32 cellular contexts compared by ENCODE assay signal in genomic region chr17:74410001-74410443, GRCh38. TPM values are rescaled to one million over a fixed set of nuclear protein-coding genes. Genes with fewer than 3 reads are reported as not detected.
DNase-seq lines count a peak whose midpoint lies in the region; ATAC-seq, FAIRE-seq and TF ChIP-seq lines count a peak whose summit lies in the region.
"Had no signal": no experiment of that assay in that cellular context is flagged by ENCODE, and none has a peak within 500 bp of the region (broad histone marks: within the 10 kb centered on the region; RNA-seq: fewer than 3 reads in every experiment).

No MANE protein-coding gene starts in this region.

- H4K20me1 ChIP-seq in H1 (replicated peaks in 1 of 2; ENCODE audit: control insufficient read depth in 1 of 2, insufficient read depth in 2 of 2, low read length in 2 of 2) (no peaks in the 10 kb centered on the region), osteoblast (ENCODE audit: insufficient read depth, low read length) (no peaks in the 10 kb centered on the region)

- POLR2A ChIA-PET in H1 (lab: Charles Lee; ENCODE audit: partially characterized antibody) = interaction anchor here (0.8 to 1.9 kb wide), 3 partner anchors 20 to 52 kb away, joined by 3 to 4 read pairs (median 3); no protein-coding TSS in a partner anchor
- POLR2A ChIA-PET in activated CD4-positive, alpha-beta T cell treated with anti-CD3 and anti-CD28 coated beads for 36 hours (lab: Charles Lee) = no interaction called here

- CTCF ChIA-PET in H1 (lab: Charles Lee; ENCODE audit: partially characterized antibody) = interaction anchor here (0.8 to 3.2 kb wide), 8 partner anchors 16 to 123 kb away, joined by 3 to 10 read pairs (median 6); no protein-coding TSS in a partner anchor
- CTCF ChIA-PET in activated CD4-positive, alpha-beta T cell treated with anti-CD3 and anti-CD28 coated beads for 36 hours (lab: Charles Lee) = interaction anchor here (0.7 to 1.2 kb wide), 4 partner anchors 28 to 42 kb away, joined by 3 read pairs; no protein-coding TSS in a partner anchor

- intact Hi-C loops in left ventricle myocardium superior (cut with micrococcal nuclease) (no loop called here), ascending aorta (cut with DNase I) (no loop called here)
- intact Hi-C loops in activated CD4-positive, alpha-beta T cell treated with anti-CD3 and anti-CD28 coated beads for 36 hours (cut with DNase I, micrococcal nuclease) = no loop called here

- no peak overlapping the region for H4K8ac ChIP-seq in H1 (ENCODE audit: extremely low read depth, insufficient read depth, low read length)

- H4K5ac ChIP-seq in H1 (ENCODE audit: insufficient read length, low read depth, low read length) = no peak overlapping the region

- no peaks in the 10 kb centered on the region for H3K36me3 Mint-ChIP-seq in activated CD4-positive, alpha-beta T cell treated with anti-CD3 and anti-CD28 coated beads for 36 hours (ENCODE audit: low read depth)
- H3K36me3 Mint-ChIP-seq: activated naive CD4-positive, alpha-beta T cell treated with anti-CD3 and anti-CD28 coated beads, Interleukin-2, amount 10 ng/mL, durations not matched to agents 7 days and 5 days; stimulated activated effector memory CD8-positive, alpha-beta T cell treated with anti-CD3 and anti-CD28 coated beads, Interleukin-12 subunit alpha, Interleukin-12 subunit beta, amount 100 ng/mL, for 72 hours had no signal

- TF ChIP-seq POLR2A in H1 (IDR thresholded peaks at IDR 0.05; ENCODE audit: control extremely low read depth in 1 of 2, low read depth in 2 of 2, low read length in 2 of 2) = no peak

- H3K27me3 ChIP-seq in H1 (replicated peaks in 1 of 4; ENCODE audit: control insufficient read depth in 3 of 4, extremely low read depth in 1 of 4, insufficient read depth in 3 of 4, low read length in 3 of 4) (no peaks in the 10 kb centered on the region), osteoblast (ENCODE audit: insufficient read depth, low read length) (no peaks in the 10 kb centered on the region), ascending aorta (no peaks in the 10 kb centered on the region)
- H3K27me3 ChIP-seq: breast epithelium, pancreas, upper lobe of right lung had no signal

- H2BK5ac ChIP-seq in H1 (ENCODE audit: low read depth, low read length) = no peak overlapping the region

- H2BK12ac ChIP-seq in H1 (ENCODE audit: low read depth, low read length) = peak overlapping the region; percentile 22; the same call in 1 of the 2 replicates

- ATAC-seq in left ventricle myocardium superior (no peak), esophagus mucosa (no peak)
- ATAC-seq in activated CD4-positive, alpha-beta T cell treated with anti-CD3 and anti-CD28 coated beads for 36 hours = no peak
- ATAC-seq: gastroesophageal sphincter; left cardiac atrium; pancreas; stimulated activated effector memory CD8-positive, alpha-beta T cell treated with anti-CD3 and anti-CD28 coated beads, Interleukin-12 subunit alpha, Interleukin-12 subunit beta, amount 100 ng/mL, for 72 hours; T-helper 17 cell; upper lobe of right lung had no signal

- no peaks in the 10 kb centered on the region for H3K9me3 Mint-ChIP-seq in activated CD4-positive, alpha-beta T cell treated with anti-CD3 and anti-CD28 coated beads for 36 hours (ENCODE audit: low read depth)
- H3K9me3 Mint-ChIP-seq: activated CD4-positive, alpha-beta memory T cell treated with anti-CD3 and anti-CD28 coated beads, Interleukin-2, amount 10 ng/mL, durations not matched to agents 7 days and 5 days; activated naive CD4-positive, alpha-beta T cell treated with anti-CD3 and anti-CD28 coated beads, Interleukin-2, amount 10 ng/mL, durations not matched to agents 7 days and 5 days; stimulated activated effector memory CD8-positive, alpha-beta T cell treated with anti-CD3 and anti-CD28 coated beads, Interleukin-12 subunit alpha, Interleukin-12 subunit beta, amount 100 ng/mL, for 72 hours had no signal

- no peak overlapping the region for H3K4me3 Mint-ChIP-seq in activated CD4-positive, alpha-beta T cell treated with anti-CD3 and anti-CD28 coated beads for 36 hours
- H3K4me3 Mint-ChIP-seq: activated CD4-positive, alpha-beta memory T cell treated with anti-CD3 and anti-CD28 coated beads, Interleukin-2, amount 10 ng/mL, durations not matched to agents 7 days and 5 days; activated naive CD4-positive, alpha-beta T cell treated with anti-CD3 and anti-CD28 coated beads, Interleukin-2, amount 10 ng/mL, durations not matched to agents 7 days and 5 days; stimulated activated effector memory CD8-positive, alpha-beta T cell treated with anti-CD3 and anti-CD28 coated beads, Interleukin-12 subunit alpha, Interleukin-12 subunit beta, amount 100 ng/mL, for 72 hours; T-helper 17 cell had no signal

- no peak for FAIRE-seq in H1 (lab: Jason Lieb, UNC)
- FAIRE-seq: endothelial cell of umbilical vein, H54, pancreas had no signal

- no peaks in the 10 kb centered on the region for H3K23me2 ChIP-seq in H1 (ENCODE audit: low read depth, low read length)

- no peak overlapping the region for H4K91ac ChIP-seq in H1 (replicated peaks; ENCODE audit: insufficient read length, low read length)

- H2AK5ac ChIP-seq in H1 (ENCODE audit: low read depth, low read length) = 0 out of 2 replicates have a peak overlapping the region, but pooled peaks have one; percentile 6

- TF ChIP-seq CTCF in H1 (IDR thresholded peaks at IDR 0.05; ENCODE audit: control extremely low read depth in 1 of 3, insufficient read depth in 1 of 3, low read depth in 1 of 3, low read length in 3 of 3) (no peak), osteoblast (IDR thresholded peaks at IDR 0.05; ENCODE audit: extremely low read depth, low read depth, low read length) (no peak), ascending aorta (IDR thresholded peaks at IDR 0.05) (no peak)

- H2BK15ac ChIP-seq in H1 (ENCODE audit: low read length) = 0 out of 2 replicates have a peak overlapping the region, but pooled peaks have one; percentile 72

- H3K79me1 ChIP-seq in H1 (ENCODE audit: low read depth, low read length) = no peaks in the 10 kb centered on the region

- H3K27ac Mint-ChIP-seq in activated CD4-positive, alpha-beta T cell treated with anti-CD3 and anti-CD28 coated beads for 36 hours = no peak overlapping the region
- H3K27ac Mint-ChIP-seq: activated CD4-positive, alpha-beta memory T cell treated with anti-CD3 and anti-CD28 coated beads, Interleukin-2, amount 10 ng/mL, durations not matched to agents 7 days and 5 days; activated naive CD4-positive, alpha-beta T cell treated with anti-CD3 and anti-CD28 coated beads, Interleukin-2, amount 10 ng/mL, durations not matched to agents 7 days and 5 days; stimulated activated effector memory CD8-positive, alpha-beta T cell treated with anti-CD3 and anti-CD28 coated beads, Interleukin-12 subunit alpha, Interleukin-12 subunit beta, amount 100 ng/mL, for 72 hours; T-helper 17 cell had no signal

- TF ChIP-seq RAD21 in H1 (IDR thresholded peaks at IDR 0.05 in 1 of 2, conservative IDR thresholded peaks at IDR 0.05 in 1 of 2; ENCODE audit: low read depth in 2 of 2, low read length in 2 of 2) = no peak

- no peak overlapping the region for H3K27ac ChIP-seq in H1 (ENCODE audit: low read depth, low read length)
- no peak overlapping the region for H3K27ac ChIP-seq in osteoblast (ENCODE audit: low read depth, low read length)
- no peak overlapping the region for H3K27ac ChIP-seq in ascending aorta
- H3K27ac ChIP-seq: breast epithelium, gastroesophageal sphincter, pancreas, upper lobe of right lung had no signal

- H3K79me2 ChIP-seq in H1 (ENCODE audit: control insufficient read depth in 1 of 2, insufficient read depth in 2 of 2, low read length in 2 of 2) (no peaks in the 10 kb centered on the region), osteoblast (ENCODE audit: insufficient read depth, low read length) (no peaks in the 10 kb centered on the region)

- no peak overlapping the region for H3K56ac ChIP-seq in H1 (replicated peaks; ENCODE audit: insufficient read length, low read depth, low read length)

- 54% methylated on average over 4 of the region's 4 CpGs; no CpG with 5 or more reads in 1 of the 2 experiments for WGBS in H1 (ENCODE audit: extremely low coverage in 1 of 2, insufficient coverage in 1 of 2, insufficient read length in 1 of 2, insufficient replicate concordance in 2 of 2, low coverage in 1 of 2, low lambda C conversion rate in 2 of 2, missing lambda C conversion rate in 1 of 2), 2 experiments

- H3K4ac ChIP-seq in H1 (replicated peaks; ENCODE audit: insufficient read length, low read depth, low read length) = no peak overlapping the region

- H3K4me3 ChIP-seq in H1 (ENCODE audit: extremely low read depth in 1 of 4, insufficient read depth in 2 of 4, low read depth in 3 of 4, low read length in 4 of 4) (no peak overlapping the region), osteoblast (ENCODE audit: insufficient read depth, low read length) (no peak overlapping the region), ascending aorta (no peak overlapping the region)
- H3K4me3 ChIP-seq: breast epithelium, gastroesophageal sphincter, pancreas, upper lobe of right lung had no signal

- peak overlapping the region; percentile 62; the same call in 1 of the 2 replicates for H2BK20ac ChIP-seq in H1 (ENCODE audit: low read length)

- DNase-seq in GDM1 (lab: John Stamatoyannopoulos, UW) = peak; percentile 18
- DNase-seq in NCI-H69 (lab: John Stamatoyannopoulos, UW) = peak; percentile 74
- DNase-seq in H1 (ENCODE audit: low read depth in 1 of 2, low spot score in 2 of 2) = no peak
- DNase-seq in osteoblast (ENCODE audit: insufficient read length, low spot score, missing footprints) = peak; percentile 18
- no peak for DNase-seq in left ventricle myocardium superior
- DNase-seq in activated CD4-positive, alpha-beta T cell treated with anti-CD3 and anti-CD28 coated beads for 36 hours = no peak
- DNase-seq in ascending aorta (ENCODE audit: low spot score in 2 of 2) = no peak
- DNase-seq: activated CD4-positive, alpha-beta memory T cell treated with anti-CD3 and anti-CD28 coated beads, Interleukin-2, amount 10 ng/mL, durations not matched to agents 7 days and 5 days; activated CD4-positive, alpha-beta T cell treated with anti-CD3 and anti-CD28 coated beads for 1 hour; activated naive CD4-positive, alpha-beta T cell treated with anti-CD3 and anti-CD28 coated beads, Interleukin-2, amount 10 ng/mL, durations not matched to agents 7 days and 5 days; amygdala; C1 segment of cervical spinal cord; DMS79 treated with DMSO at 0.1 percent for 48 hours; left cardiac atrium; mammary epithelial cell; pancreas; SK-N-SH; T-helper 17 cell; upper lobe of right lung had no signal

- H3K23ac ChIP-seq in H1 (ENCODE audit: insufficient read length) = no peak overlapping the region

- H2BK120ac ChIP-seq in H1 (replicated peaks; ENCODE audit: low read depth, low read length) = no peak overlapping the region

- no peaks in the 10 kb centered on the region for H3K27me3 Mint-ChIP-seq in activated CD4-positive, alpha-beta T cell treated with anti-CD3 and anti-CD28 coated beads for 36 hours

- H3K36me3 ChIP-seq in H1 (ENCODE audit: control insufficient read depth in 2 of 4, insufficient read depth in 4 of 4, low read length in 3 of 4) (0 out of 8 replicates have a peak, but pooled peaks cover 0 to 2% (median 0%) of the 10 kb centered on the region in 4 experiments), osteoblast (ENCODE audit: insufficient read depth, low read length) (no peaks in the 10 kb centered on the region), ascending aorta (no peaks in the 10 kb centered on the region)
- H3K36me3 ChIP-seq: breast epithelium, gastroesophageal sphincter, pancreas, upper lobe of right lung had no signal

- H3K9me3 ChIP-seq in H1 (ENCODE audit: insufficient read depth in 2 of 2, low read depth in 1 of 2, low read length in 1 of 2) = 0 out of 4 replicates have a peak, but pooled peaks cover 0 to 2% of the 10 kb centered on the region in 2 experiments
- no peaks in the 10 kb centered on the region for H3K9me3 ChIP-seq in osteoblast (ENCODE audit: low read depth, low read length)
- H3K9me3 ChIP-seq in ascending aorta = no peaks in the 10 kb centered on the region
- H3K9me3 ChIP-seq: breast epithelium, gastroesophageal sphincter, pancreas, SK-N-SH, upper lobe of right lung had no signal

- peaks cover 0 to 7% (median under 1%) of the 10 kb centered on the region in 4 experiments; a peak in 3 of 7 replicates for H3K4me1 ChIP-seq in H1 (replicated peaks in 1 of 4; ENCODE audit: control insufficient read depth in 3 of 4, insufficient read depth in 4 of 4, low read length in 3 of 4)
- H3K4me1 ChIP-seq in osteoblast (ENCODE audit: insufficient read depth, low read length) = no peaks in the 10 kb centered on the region
- no peaks in the 10 kb centered on the region for H3K4me1 ChIP-seq in ascending aorta
- H3K4me1 ChIP-seq: breast epithelium, gastroesophageal sphincter, pancreas, upper lobe of right lung had no signal

- no peak overlapping the region for H3K14ac ChIP-seq in H1 (ENCODE audit: insufficient read length)

- no peak overlapping the region for H3K18ac ChIP-seq in H1 (ENCODE audit: extremely low read depth, low read length)

- H3K9ac ChIP-seq in H1 (replicated peaks in 1 of 4; ENCODE audit: extremely low read depth in 1 of 4, low read depth in 3 of 4, low read length in 3 of 4) = no peak overlapping the region
- H3K9ac ChIP-seq: SK-N-SH had no signal

- H2AFZ ChIP-seq in H1 (ENCODE audit: low read length) = 0 out of 2 replicates have a peak overlapping the region, but pooled peaks have one; percentile 17
- H2AFZ ChIP-seq in osteoblast (ENCODE audit: low read length) = no peak overlapping the region

- H3K4me2 ChIP-seq in H1 (ENCODE audit: insufficient read depth in 1 of 2, low read depth in 2 of 2, low read length in 2 of 2) = no peak overlapping the region; a peak in 1 of 4 replicates
- no peak overlapping the region for H3K4me2 ChIP-seq in osteoblast (ENCODE audit: insufficient read depth, low read length)
- H3K4me2 ChIP-seq: SK-N-SH had no signal

- H3K4me1 Mint-ChIP-seq in activated CD4-positive, alpha-beta T cell treated with anti-CD3 and anti-CD28 coated beads for 36 hours = no peaks in the 10 kb centered on the region
- H3K4me1 Mint-ChIP-seq: activated CD4-positive, alpha-beta memory T cell treated with anti-CD3 and anti-CD28 coated beads, Interleukin-2, amount 10 ng/mL, durations not matched to agents 7 days and 5 days; activated naive CD4-positive, alpha-beta T cell treated with anti-CD3 and anti-CD28 coated beads, Interleukin-2, amount 10 ng/mL, durations not matched to agents 7 days and 5 days; stimulated activated effector memory CD8-positive, alpha-beta T cell treated with anti-CD3 and anti-CD28 coated beads, Interleukin-12 subunit alpha, Interleukin-12 subunit beta, amount 100 ng/mL, for 72 hours had no signal

- TF ChIP-seq EP300 in H1 (IDR thresholded peaks at IDR 0.05; ENCODE audit: borderline replicate concordance in 1 of 2, low read depth in 2 of 2, low read length in 2 of 2) = no peak

RNA-seq across cellular contexts. Expression of gene GPRC5C, which starts 21.9 kb away (rescaled TPM):
- total RNA-seq in H1 (2021; fragmentation: NEBNext Ultra II Directional; extraction: Animal tissue kit (Norgen Biotek cat#: 25700)) = 17.1 and 18.3 TPM in 2 replicates
- polyA plus RNA-seq in H1 (2011; rRNA removed) = 55.8 and 58.7 TPM in 2 replicates
- 47.4 TPM for polyA plus RNA-seq in H1 (2011; cell fraction: cytosol; rRNA removed)
- polyA plus RNA-seq in H1 (2011; cell fraction: nucleus; rRNA removed) = 60.7 TPM
- polyA plus RNA-seq in H1 (2012, experiment 1 of 2) = 8.3 to 26.4 TPM (median 23.9 TPM) in 4 replicates
- 21.0 TPM for polyA plus RNA-seq in H1 (2012, experiment 2 of 2)
- polyA plus RNA-seq in H1 (2013, experiment 1 of 2) = 21.4 TPM
- 20.6 TPM for polyA plus RNA-seq in H1 (2013, experiment 2 of 2)
- polyA minus RNA-seq in H1 (2011; rRNA and poly(A)+ RNA removed) = 23.1 and 27.5 TPM in 2 replicates
- polyA minus RNA-seq in H1 (2011; cell fraction: cytosol; rRNA and poly(A)+ RNA removed) = 29.0 TPM
- 19.2 TPM for polyA minus RNA-seq in H1 (2011; cell fraction: nucleus; rRNA and poly(A)+ RNA removed)
- total RNA-seq in osteoblast = 2.9 and 6.8 TPM in 2 replicates
- 34.4 TPM for total RNA-seq in left ventricle myocardium superior
- total RNA-seq in esophagus mucosa = 13.0 TPM
- total RNA-seq in activated CD4-positive, alpha-beta T cell treated with anti-CD3 and anti-CD28 coated beads for 36 hours = 1 to 10 TPM in 1 of 2 experiments, under 1 TPM in 1; 0.97 to 1.3 TPM
- 29.1 TPM for total RNA-seq in ascending aorta
- total RNA-seq: endothelial cell of umbilical vein had no signal
- polyA plus RNA-seq: endothelial cell of umbilical vein, SK-N-SH had no signal

RNA-seq across cellular contexts. Expression of gene GPR142, which starts 42.7 kb away (rescaled TPM):
- not detected in 2 replicates for total RNA-seq in H1 (2021; fragmentation: NEBNext Ultra II Directional; extraction: Animal tissue kit (Norgen Biotek cat#: 25700))
- polyA plus RNA-seq in H1 (2011; rRNA removed) = 0.05 and 0.11 TPM in 2 replicates
- 0.13 TPM for polyA plus RNA-seq in H1 (2011; cell fraction: cytosol; rRNA removed)
- 0.17 TPM for polyA plus RNA-seq in H1 (2011; cell fraction: nucleus; rRNA removed)
- polyA plus RNA-seq in H1 (2012, experiment 1 of 2) = 0.11 TPM in 1 of 4 replicates, not detected in the others
- polyA plus RNA-seq in H1 (2012, experiment 2 of 2) = not detected
- polyA plus RNA-seq in H1 (2013, experiment 1 of 2) = not detected
- polyA plus RNA-seq in H1 (2013, experiment 2 of 2) = not detected
- polyA minus RNA-seq in H1 (2011; rRNA and poly(A)+ RNA removed) = 0.20 TPM in 1 of 2 replicates, not detected in the other
- polyA minus RNA-seq in H1 (2011; cell fraction: cytosol; rRNA and poly(A)+ RNA removed) = not detected
- not detected for polyA minus RNA-seq in H1 (2011; cell fraction: nucleus; rRNA and poly(A)+ RNA removed)
- total RNA-seq in osteoblast = not detected in 2 replicates
- 0.15 TPM for total RNA-seq in left ventricle myocardium superior
- total RNA-seq in esophagus mucosa = not detected
- total RNA-seq in activated CD4-positive, alpha-beta T cell treated with anti-CD3 and anti-CD28 coated beads for 36 hours = not detected
- not detected for total RNA-seq in ascending aorta
- total RNA-seq: breast epithelium, chondrocyte, endothelial cell of umbilical vein, fibroblast of lung, mammary epithelial cell, NCI-H460, renal cortical epithelial cell, skeletal muscle tissue, T-helper 17 cell, upper lobe of right lung had no signal
- polyA plus RNA-seq: AG04450, endothelial cell of umbilical vein, fibroblast of lung, mammary epithelial cell, neural cell, SK-N-SH had no signal

RNA-seq across cellular contexts. Expression of gene BTBD17, which starts 48.4 kb away (rescaled TPM):
- total RNA-seq in H1 (2021; fragmentation: NEBNext Ultra II Directional; extraction: Animal tissue kit (Norgen Biotek cat#: 25700)) = 7.0 and 7.8 TPM in 2 replicates
- 14.8 and 17.0 TPM in 2 replicates for polyA plus RNA-seq in H1 (2011; rRNA removed)
- 12.3 TPM for polyA plus RNA-seq in H1 (2011; cell fraction: cytosol; rRNA removed)
- polyA plus RNA-seq in H1 (2011; cell fraction: nucleus; rRNA removed) = 9.5 TPM
- 4.6 to 11.2 TPM (median 8.7 TPM) in 4 replicates for polyA plus RNA-seq in H1 (2012, experiment 1 of 2)
- 6.9 TPM for polyA plus RNA-seq in H1 (2012, experiment 2 of 2)
- polyA plus RNA-seq in H1 (2013, experiment 1 of 2) = 7.9 TPM
- polyA plus RNA-seq in H1 (2013, experiment 2 of 2) = 8.0 TPM
- 1.8 and 3.4 TPM in 2 replicates for polyA minus RNA-seq in H1 (2011; rRNA and poly(A)+ RNA removed)
- 8.6 TPM for polyA minus RNA-seq in H1 (2011; cell fraction: cytosol; rRNA and poly(A)+ RNA removed)
- polyA minus RNA-seq in H1 (2011; cell fraction: nucleus; rRNA and poly(A)+ RNA removed) = 9.2 TPM
- total RNA-seq in osteoblast (not detected in 2 replicates), left ventricle myocardium superior (not detected), esophagus mucosa (not detected), ascending aorta (not detected)
- not detected for total RNA-seq in activated CD4-positive, alpha-beta T cell treated with anti-CD3 and anti-CD28 coated beads for 36 hours
- total RNA-seq: breast epithelium, chondrocyte, endothelial cell of umbilical vein, gastroesophageal sphincter, left cardiac atrium, mammary epithelial cell, NCI-H460, renal cortical epithelial cell, skeletal muscle tissue, T-helper 17 cell, upper lobe of right lung had no signal
- polyA plus RNA-seq: AG04450, endothelial cell of umbilical vein, fibroblast of lung, mammary epithelial cell, SK-N-SH had no signal

RNA-seq across cellular contexts. Expression of gene CD300A, which starts 56.4 kb away (rescaled TPM):
- total RNA-seq in H1 (2021; fragmentation: NEBNext Ultra II Directional; extraction: Animal tissue kit (Norgen Biotek cat#: 25700)) = 0.46 and 0.52 TPM in 2 replicates
- polyA plus RNA-seq in H1 (2011; rRNA removed) = 1.3 and 1.6 TPM in 2 replicates
- 1.5 TPM for polyA plus RNA-seq in H1 (2011; cell fraction: cytosol; rRNA removed)
- polyA plus RNA-seq in H1 (2011; cell fraction: nucleus; rRNA removed) = 2.0 TPM
- 0.75 to 2.2 TPM (median 1.1 TPM) in 4 replicates for polyA plus RNA-seq in H1 (2012, experiment 1 of 2)
- polyA plus RNA-seq in H1 (2012, experiment 2 of 2) = 0.81 TPM
- polyA plus RNA-seq in H1 (2013, experiment 1 of 2) = 1.2 TPM
- 1.2 TPM for polyA plus RNA-seq in H1 (2013, experiment 2 of 2)
- polyA minus RNA-seq in H1 (2011; rRNA and poly(A)+ RNA removed) = 1.2 and 1.8 TPM in 2 replicates
- not detected for polyA minus RNA-seq in H1 (2011; cell fraction: cytosol; rRNA and poly(A)+ RNA removed)
- polyA minus RNA-seq in H1 (2011; cell fraction: nucleus; rRNA and poly(A)+ RNA removed) = 0.30 TPM
- total RNA-seq in osteoblast (not detected in 2 replicates), left ventricle myocardium superior (1.9 TPM), esophagus mucosa (0.64 TPM), ascending aorta (21.9 TPM)
- 1 to 10 TPM; 4.9 to 5.8 TPM for total RNA-seq in activated CD4-positive, alpha-beta T cell treated with anti-CD3 and anti-CD28 coated beads for 36 hours
- total RNA-seq: chondrocyte, endothelial cell of umbilical vein, fibroblast of lung, mammary epithelial cell, NCI-H460 had no signal
- polyA plus RNA-seq: AG04450, endothelial cell of umbilical vein, fibroblast of lung, mammary epithelial cell, SK-N-SH had no signal

Comparison
In these comparisons a context has a peak if more than half of its experiments do, and no peak if none do; other contexts are left out.
1. DNase-seq: peak in GDM1 (single experiment), NCI-H69 (single experiment) and osteoblast (single experiment); none in H1 (0 of 2), left ventricle myocardium superior (single experiment), activated CD4-positive, alpha-beta T cell treated with anti-CD3 and anti-CD28 coated beads for 36 hours (single experiment) and ascending aorta (0 of 2).